16 cellular contexts compared by ENCODE assay signal in genomic region chr6:122653094-122653493, GRCh38. TPM values are rescaled to one million over a fixed set of nuclear protein-coding genes. Genes with fewer than 3 reads are reported as not detected.
DNase-seq lines count a peak whose midpoint lies in the region; ATAC-seq and TF ChIP-seq lines count a peak whose summit lies in the region.
"Had no signal": no experiment of that assay in that cellular context is flagged by ENCODE, and none has a peak within 500 bp of the region (broad histone marks: within the 10 kb centered on the region; RNA-seq: fewer than 3 reads in every experiment).

No MANE protein-coding gene starts in this region.

- H3K9ac ChIP-seq in endodermal cell (ENCODE audit: extremely low read depth, low read length, poor library complexity, severe bottlenecking) (no peak overlapping the region), neural progenitor cell (no peak overlapping the region)

- in situ Hi-C loops in Caki2 (cut with HindIII; ENCODE audit: low pct_unique_long_range_greater_than_20kb, low sequenced_read_pairs) = no loop called here

- H3K27me3 ChIP-seq in endodermal cell (ENCODE audit: control insufficient read depth, insufficient read depth, low read length, poor library complexity, severe bottlenecking) (no peaks in the 10 kb centered on the region), neural progenitor cell (no peaks in the 10 kb centered on the region)

- H3K4me1 ChIP-seq in endodermal cell (ENCODE audit: control insufficient read depth, insufficient read depth, low read length) = no peaks in the 10 kb centered on the region
- no peaks in the 10 kb centered on the region for H3K4me1 ChIP-seq in neural progenitor cell

- H3K27me3 Mint-ChIP-seq in endodermal cell (ENCODE audit: insufficient read depth) (no peaks in the 10 kb centered on the region), neural progenitor cell (ENCODE audit: insufficient read depth, low read depth) (no peaks in the 10 kb centered on the region)

- H4K20me1 ChIP-seq in neural progenitor cell (ENCODE audit: low read depth) = no peaks in the 10 kb centered on the region

- no peak overlapping the region for H3K4me3 Mint-ChIP-seq in endodermal cell
- H3K4me3 Mint-ChIP-seq in neural progenitor cell = no peak overlapping the region
- H3K4me3 Mint-ChIP-seq: activated naive CD8-positive, alpha-beta T cell treated with anti-CD3 and anti-CD28 coated beads, Interleukin-2, amount 10 ng/mL, durations not matched to agents 7 days and 5 days had no signal

- H3K36me3 Mint-ChIP-seq in endodermal cell (ENCODE audit: low read depth) = peaks cover 5% of the 10 kb centered on the region
- no peaks in the 10 kb centered on the region for H3K36me3 Mint-ChIP-seq in neural progenitor cell
- H3K36me3 Mint-ChIP-seq: activated naive CD8-positive, alpha-beta T cell treated with anti-CD3 and anti-CD28 coated beads, Interleukin-2, amount 10 ng/mL, durations not matched to agents 7 days and 5 days had no signal

- no peak overlapping the region for H2AFZ ChIP-seq in neural progenitor cell (replicated peaks)

- 81% methylated on average over 2 of the region's 2 CpGs; no CpG with 5 or more reads in 1 of the 2 experiments for WGBS in endodermal cell (ENCODE audit: insufficient coverage in 1 of 2, insufficient read length in 1 of 2), 2 experiments

- no peak for ATAC-seq in HG02938 (IDR thresholded peaks at IDR 0.05; ENCODE audit: unreplicated experiment)

- H3K4me2 ChIP-seq in neural progenitor cell = no peak overlapping the region

- H3K79me2 ChIP-seq in neural progenitor cell (ENCODE audit: low read depth) = no peaks in the 10 kb centered on the region

- H3K4me3 ChIP-seq in endodermal cell (ENCODE audit: low read length) (no peak overlapping the region), neural progenitor cell (no peak overlapping the region)
- H3K4me3 ChIP-seq: skin epidermis had no signal

- no peaks in the 10 kb centered on the region for H3K9me3 Mint-ChIP-seq in endodermal cell
- H3K9me3 Mint-ChIP-seq in neural progenitor cell = no peaks in the 10 kb centered on the region
- H3K9me3 Mint-ChIP-seq: activated naive CD8-positive, alpha-beta T cell treated with anti-CD3 and anti-CD28 coated beads, Interleukin-2, amount 10 ng/mL, durations not matched to agents 7 days and 5 days had no signal

- H3K9me3 ChIP-seq in endodermal cell (ENCODE audit: control insufficient read depth, low read length) (no peaks in the 10 kb centered on the region), neural progenitor cell (ENCODE audit: low read depth) (no peaks in the 10 kb centered on the region)

- H3K27ac ChIP-seq in endodermal cell (ENCODE audit: low read depth, low read length) (no peak overlapping the region), neural progenitor cell (no peak overlapping the region)
- H3K27ac ChIP-seq: skin epidermis had no signal

- DNase-seq in Caki2 (ENCODE audit: low read depth) (peak; percentile 90), NCI-H226 (peak; percentile 71), endodermal cell (no peak), neural progenitor cell (ENCODE audit: low spot score) (no peak), NCI-H2081 (lab: John Stamatoyannopoulos, UW) (no peak), anterior cingulate cortex (lab: John Stamatoyannopoulos, UW) (no peak), HuH-7.5 (ENCODE audit: low spot score) (no peak)
- DNase-seq: activated CD4-positive, CD25-positive, alpha-beta regulatory T cell treated with anti-CD3 and anti-CD28 coated beads, Interleukin-2, amount 50 U/mL, for 72 hours; activated naive CD8-positive, alpha-beta T cell treated with anti-CD3 and anti-CD28 coated beads, Interleukin-2, amount 10 ng/mL, durations not matched to agents 7 days and 5 days; activated T-cell treated with anti-CD3 and anti-CD28 coated beads, Interleukin-2, amount 50 U/mL, for 1 hour; dermis blood vessel endothelial cell; mesendoderm; nucleus accumbens had no signal

- H3F3A ChIP-seq in neural progenitor cell (ENCODE audit: low read depth) = no peaks in the 10 kb centered on the region

- no peaks in the 10 kb centered on the region for H3K36me3 ChIP-seq in endodermal cell (ENCODE audit: control insufficient read depth, insufficient read depth, low read length)
- no peaks in the 10 kb centered on the region for H3K36me3 ChIP-seq in neural progenitor cell

- H3K27ac Mint-ChIP-seq in endodermal cell (peak overlapping the region; percentile 14), neural progenitor cell (peak overlapping the region; percentile 15)
- H3K27ac Mint-ChIP-seq: activated naive CD8-positive, alpha-beta T cell treated with anti-CD3 and anti-CD28 coated beads, Interleukin-2, amount 10 ng/mL, durations not matched to agents 7 days and 5 days had no signal

- H3K4me1 Mint-ChIP-seq in endodermal cell (peaks cover 11% of the 10 kb centered on the region), neural progenitor cell (no peaks in the 10 kb centered on the region)
- H3K4me1 Mint-ChIP-seq: activated naive CD8-positive, alpha-beta T cell treated with anti-CD3 and anti-CD28 coated beads, Interleukin-2, amount 10 ng/mL, durations not matched to agents 7 days and 5 days had no signal

- TF ChIP-seq CTCF in endodermal cell (conservative IDR thresholded peaks at IDR 0.05) (no peak), neural progenitor cell (IDR thresholded peaks at IDR 0.05) (no peak)

RNA-seq across cellular contexts. Expression of gene PKIB, which starts 42.9 kb away (rescaled TPM):
- total RNA-seq in Caki2 (2014; rRNA removed; shearing (Covaris generic); ENCODE audit: low replicate concordance) = 45.8 and 89.3 TPM in 2 replicates
- total RNA-seq in endodermal cell = 10 to 100 TPM; 46.0 to 56.1 TPM
- polyA plus RNA-seq in endodermal cell (2013, experiment 1 of 2) = 42.6 TPM
- 43.7 TPM for polyA plus RNA-seq in endodermal cell (2013, experiment 2 of 2)
- 153 and 202 TPM in 2 replicates for total RNA-seq in neural progenitor cell (ENCODE audit: low replicate concordance)
- total RNA-seq: dermis blood vessel endothelial cell, NCI-H460 had no signal

Comparison
In these comparisons a context has a peak if more than half of its experiments do, and no peak if none do; other contexts are left out.
1. DNase-seq: peak in Caki2 (single experiment) and NCI-H226 (single experiment); none in endodermal cell (single experiment), neural progenitor cell (single experiment), NCI-H2081 (0 of 2), anterior cingulate cortex (0 of 58) and HuH-7.5 (single experiment).